Comparison of ENCODE assay signal across 11 cellular contexts in the genomic region with DNA sequence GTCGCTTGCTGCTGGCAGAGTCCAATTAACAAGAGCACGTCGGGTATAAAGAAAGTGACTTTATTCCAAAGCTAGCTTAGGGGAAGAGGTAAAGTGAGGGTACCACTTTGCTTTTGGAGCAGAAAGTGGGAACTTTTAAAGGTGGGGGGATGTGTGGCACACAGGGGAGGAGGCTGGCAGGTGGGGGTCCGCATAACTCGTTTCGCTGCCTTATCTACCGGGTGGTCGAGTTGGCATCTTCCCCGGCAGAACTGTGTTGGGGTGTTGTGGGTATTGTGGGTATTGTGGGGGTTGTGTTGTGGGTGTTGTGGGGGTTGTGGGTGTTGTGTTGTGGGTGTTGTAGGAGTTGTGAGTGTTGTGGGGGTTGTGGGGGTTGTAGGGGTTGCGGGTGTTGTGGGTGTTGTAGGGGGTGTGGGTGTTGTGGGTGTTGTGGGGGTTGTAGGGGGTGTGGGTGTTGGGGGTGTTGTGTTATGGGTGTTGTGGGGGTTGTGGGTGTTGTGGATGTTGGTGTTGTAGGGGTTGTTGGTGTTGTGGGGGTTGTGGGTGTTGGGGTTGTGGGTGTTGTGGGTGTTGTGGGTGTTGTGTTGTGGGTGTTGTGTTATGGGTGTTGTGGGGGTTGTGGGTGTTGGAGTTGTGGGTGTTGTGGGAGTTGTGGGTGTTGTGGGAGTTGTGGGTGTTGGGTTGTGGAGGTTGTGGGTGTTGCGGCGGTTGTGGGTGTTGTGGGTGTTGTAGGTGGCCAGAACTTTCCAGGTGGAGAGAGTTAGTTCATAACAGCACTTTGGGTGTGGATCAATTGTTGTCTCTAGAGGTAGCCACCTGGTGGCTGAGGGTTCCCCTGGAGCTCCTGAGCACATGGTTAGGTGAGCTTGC.
DNase-seq lines count a peak whose midpoint lies in the region; ATAC-seq and TF ChIP-seq lines count a peak whose summit lies in the region.
"Had no signal": no experiment of that assay in that cellular context is flagged by ENCODE, and none has a peak within 500 bp of the region (broad histone marks: within the 10 kb centered on the region; RNA-seq: fewer than 3 reads in every experiment).

No MANE protein-coding gene starts in this region.

- H3K4me3 ChIP-seq in DND-41 (ENCODE audit: low read depth in 1 of 2, low read length in 2 of 2) = 0 out of 4 replicates have a peak overlapping the region, but pooled peaks of 1 of the 2 experiments have one; percentile 12

- H3K36me3 Mint-ChIP-seq in activated naive CD4-positive, alpha-beta T cell treated with anti-CD3 and anti-CD28 coated beads, Interleukin-2, amount 50 U/mL, for 24 hours = peaks cover 7% of the 10 kb centered on the region
- peaks cover 5% of the 10 kb centered on the region for H3K36me3 Mint-ChIP-seq in nephron progenitor cell (ENCODE audit: low read depth)

- in situ Hi-C loops in KBM-7 (cut with MboI; ENCODE audit: low pct_unique_long_range_greater_than_20kb, low sequenced_read_pairs) = no loop called here

- H3K4me3 Mint-ChIP-seq in activated naive CD4-positive, alpha-beta T cell treated with anti-CD3 and anti-CD28 coated beads, Interleukin-2, amount 50 U/mL, for 24 hours = peak overlapping the region; percentile 85
- peak overlapping the region; percentile 48 for H3K4me3 Mint-ChIP-seq in nephron progenitor cell

- H3K27me3 ChIP-seq in DND-41 (ENCODE audit: insufficient read depth, low read length, poor library complexity) = no peaks in the 10 kb centered on the region
- H3K27me3 ChIP-seq: esophagus squamous epithelium had no signal

- no peak for ATAC-seq in DND-41 (ENCODE audit: insufficient read depth, low read depth)

- peaks cover 72% of the 10 kb centered on the region for H3K4me1 Mint-ChIP-seq in activated naive CD4-positive, alpha-beta T cell treated with anti-CD3 and anti-CD28 coated beads, Interleukin-2, amount 50 U/mL, for 24 hours
- H3K4me1 Mint-ChIP-seq in nephron progenitor cell = peaks cover 55% of the 10 kb centered on the region

- H2AFZ ChIP-seq in DND-41 (ENCODE audit: low read depth, low read length) = no peak overlapping the region

- TF ChIP-seq CTCF in DND-41 (IDR thresholded peaks at IDR 0.05; ENCODE audit: borderline replicate concordance, extremely low read depth, low read length, poor library complexity, severe bottlenecking) (peak; percentile 5), nephron progenitor cell (IDR thresholded peaks at IDR 0.05) (no peak)

- no peaks in the 10 kb centered on the region for H3K9me3 Mint-ChIP-seq in activated naive CD4-positive, alpha-beta T cell treated with anti-CD3 and anti-CD28 coated beads, Interleukin-2, amount 50 U/mL, for 24 hours
- peaks cover 10% of the 10 kb centered on the region for H3K9me3 Mint-ChIP-seq in nephron progenitor cell

- H3K27me3 Mint-ChIP-seq in activated naive CD4-positive, alpha-beta T cell treated with anti-CD3 and anti-CD28 coated beads, Interleukin-2, amount 50 U/mL, for 24 hours = no peaks in the 10 kb centered on the region
- peaks cover 9% of the 10 kb centered on the region for H3K27me3 Mint-ChIP-seq in nephron progenitor cell (ENCODE audit: low read depth, poor library complexity)

- no peaks in the 10 kb centered on the region; the same call in 1 of the 2 replicates for H3K36me3 ChIP-seq in DND-41 (ENCODE audit: insufficient read depth, low read length)

- H3K9me3 ChIP-seq in DND-41 (ENCODE audit: insufficient read depth, low read length, severe bottlenecking) = no peaks in the 10 kb centered on the region

- H3K4me1 ChIP-seq in DND-41 (ENCODE audit: insufficient read depth, low read length) = peaks cover 18% of the 10 kb centered on the region

- no peak overlapping the region for H3K27ac ChIP-seq in DND-41 (ENCODE audit: low read length)

- H4K20me1 ChIP-seq in DND-41 (ENCODE audit: insufficient read depth, low read length) = peaks cover 84% of the 10 kb centered on the region

- H3K4me2 ChIP-seq in DND-41 (ENCODE audit: insufficient read depth, low read length) = peak overlapping the region; percentile 43

- H3K27ac Mint-ChIP-seq in activated naive CD4-positive, alpha-beta T cell treated with anti-CD3 and anti-CD28 coated beads, Interleukin-2, amount 50 U/mL, for 24 hours = peak overlapping the region; percentile 95
- peak overlapping the region; percentile 44 for H3K27ac Mint-ChIP-seq in nephron progenitor cell

- DNase-seq in DND-41 = no peak
- DNase-seq in NCI-H69 (lab: John Stamatoyannopoulos, UW) = peak; percentile 82
- DNase-seq in nephron progenitor cell = no peak
- no peak for DNase-seq in NCI-H1694 treated with DMSO at 0.1 percent for 48 hours (lab: John Stamatoyannopoulos, UW)
- DNase-seq in NCI-H774 (lab: John Stamatoyannopoulos, UW) = no peak
- no peak for DNase-seq in KBM-7
- DNase-seq in EL = no peak
- DNase-seq: esophagus squamous epithelium, GOT3, NCI-H1436 treated with DMSO at 0.1 percent for 48 hours had no signal

- no peak overlapping the region for H3K9ac ChIP-seq in DND-41 (ENCODE audit: low read depth, low read length)

- peaks cover 92% of the 10 kb centered on the region for H3K79me2 ChIP-seq in DND-41 (ENCODE audit: insufficient read depth, low read length)
